ENCODE assay signal across 10 cellular contexts in genomic region chr12:12032260-12032761, GRCh38. TPM values are rescaled to one million over a fixed set of nuclear protein-coding genes. Genes with fewer than 3 reads are reported as not detected.
DNase-seq lines count a peak whose midpoint lies in the region; TF ChIP-seq lines count a peak whose summit lies in the region.
"Had no signal": no experiment of that assay in that cellular context is flagged by ENCODE, and none has a peak within 500 bp of the region (broad histone marks: within the 10 kb centered on the region; RNA-seq: fewer than 3 reads in every experiment).

No MANE protein-coding gene starts in this region.

- WGBS in lower leg skin, 2 donors, result 48 to 66% methylated on average over 12 of the region's 12 CpGs

- peaks cover 2% of the 10 kb centered on the region for H3K9me3 Mint-ChIP-seq in activated naive CD8-positive, alpha-beta T cell (ENCODE audit: low read depth)

- no peak for TF ChIP-seq POLR2A in lower leg skin (IDR thresholded peaks at IDR 0.05)

- H3K4me3 Mint-ChIP-seq in activated naive CD8-positive, alpha-beta T cell, result peak overlapping the region; percentile 81

- peak overlapping the region; percentile 81 for H3K27ac Mint-ChIP-seq in activated naive CD8-positive, alpha-beta T cell

- intact Hi-C loops in lower leg skin (cut with DNase I; ENCODE audit: low total_unique reads), result no loop called here

- peak; percentile 10 for DNase-seq in stimulated activated CD4-positive, alpha-beta T cell treated with anti-CD3 and anti-CD28 coated beads, Interleukin-4, amount 100 ng/mL, for 1 hour
- no peak for DNase-seq in stimulated activated CD4-positive, alpha-beta T cell treated with anti-CD3 and anti-CD28 coated beads, Interleukin-4, amount 100 ng/mL, for 4 hours
- no peak for DNase-seq in NCI-H446 (lab: John Stamatoyannopoulos, UW)
- no peak for DNase-seq in SW 1271 (lab: John Stamatoyannopoulos, UW)
- no peak for DNase-seq in lower leg skin (ENCODE audit: low spot score in 2 of 2)
- DNase-seq in globus pallidus (ENCODE audit: low spot score), result no peak
- DNase-seq: kidney glomerular epithelial cell had no signal

- H3K27me3 Mint-ChIP-seq in activated naive CD8-positive, alpha-beta T cell, result no peaks in the 10 kb centered on the region

- TF ChIP-seq CTCF in lower leg skin (IDR thresholded peaks at IDR 0.05), result no peak

- H3K9me3 ChIP-seq in mucosa of stomach (ENCODE audit: control insufficient read depth, low read length), result no peaks in the 10 kb centered on the region

- no peaks in the 10 kb centered on the region for H3K36me3 ChIP-seq in mucosa of stomach (ENCODE audit: control insufficient read depth, insufficient read depth, low read length)

- H3K36me3 Mint-ChIP-seq in activated naive CD8-positive, alpha-beta T cell, result no peaks in the 10 kb centered on the region

- H3K27me3 ChIP-seq in mucosa of stomach (ENCODE audit: control insufficient read depth, insufficient read depth, low read length), result no peaks in the 10 kb centered on the region

- peak overlapping the region; percentile 76 for H3K9ac ChIP-seq in mucosa of stomach (ENCODE audit: low read length)

- H3K4me1 Mint-ChIP-seq in activated naive CD8-positive, alpha-beta T cell (ENCODE audit: low read depth), result peaks cover 24% of the 10 kb centered on the region

- H3K4me3 ChIP-seq in mucosa of stomach (ENCODE audit: low read length), result peak overlapping the region; percentile 60
- H3K4me3 ChIP-seq in lower leg skin (ENCODE audit: low read depth, poor library complexity, severe bottlenecking), result no peak overlapping the region

- H3K4me1 ChIP-seq in mucosa of stomach (ENCODE audit: control insufficient read depth, insufficient read depth, low read length), result peaks cover 25% of the 10 kb centered on the region

RNA-seq across cellular contexts. Expression of gene BCL2L14, which starts 38.4 kb away (rescaled TPM):
- not detected for total RNA-seq in lower leg skin
- total RNA-seq: bronchial epithelial cell had no signal
